Comparison of ENCODE assay signal across 33 cellular contexts in genomic region chr18:62245177-62245576, GRCh38.
"Had no signal": no experiment of that assay in that cellular context is flagged by ENCODE, and none has a peak within 500 bp of the region (broad histone marks: within the 10 kb centered on the region; RNA-seq: fewer than 3 reads in every experiment).

No MANE protein-coding gene starts in this region.

- H3K4me1 ChIP-seq: adrenal gland, breast epithelium had no signal

- ATAC-seq: activated CD8-positive, alpha-beta T cell treated with anti-CD3 and anti-CD28 coated beads for 36 hours; activated naive CD4-positive, alpha-beta T cell treated with anti-CD3 and anti-CD28 coated beads, Interleukin-2, amount 50 U/mL, for 72 hours; activated T-cell treated with anti-CD3 and anti-CD28 coated beads, Interleukin-2, amount 50 U/mL, for 4 hours; activated T-helper 17 cell treated with anti-CD3 and anti-CD28 coated beads, Interleukin-2, amount 50 U/mL, for 72 hours; body of pancreas had no signal

- DNase-seq: activated B cell treated with CpG ODN at 0.5 μM for 24 hours; activated CD4-positive, alpha-beta memory T cell treated with anti-CD3 and anti-CD28 coated beads for 36 hours; activated CD4-positive, alpha-beta T cell treated with anti-CD3 and anti-CD28 coated beads for 4 hours; activated CD4-positive, alpha-beta T cell treated with anti-CD3 and anti-CD28 coated beads, Interleukin-2, amount 10 ng/mL, durations not matched to agents 24 days and 14 days; activated CD4-positive, alpha-beta T cell treated with anti-CD3 and anti-CD28 coated beads, Interleukin-2, amount 50 U/mL, for 1 hour; activated CD4-positive, alpha-beta T cell treated with anti-CD3 and anti-CD28 coated beads, Interleukin-2, amount 50 U/mL, for 4 hours; activated CD4-positive, CD25-positive, alpha-beta regulatory T cell treated with anti-CD3 and anti-CD28 coated beads, Interleukin-2, amount 50 U/mL, for 72 hours; activated CD8-positive, alpha-beta memory T cell treated with anti-CD3 and anti-CD28 coated beads, Interleukin-2, amount 50 U/mL, for 4 hours; activated CD8-positive, alpha-beta T cell treated with anti-CD3 and anti-CD28 coated beads for 36 hours; activated effector memory CD4-positive, alpha-beta T cell treated with anti-CD3 and anti-CD28 coated beads, Interleukin-2, amount 50 U/mL, for 16 hours; activated gamma-delta T cell treated with Interleukin-2 at 50 U/mL for 16 hours; activated naive CD4-positive, alpha-beta T cell; activated naive CD4-positive, alpha-beta T cell treated with anti-CD3 and anti-CD28 coated beads for 36 hours; activated naive CD4-positive, alpha-beta T cell treated with anti-CD3 and anti-CD28 coated beads, Interleukin-2, amount 50 U/mL, for 16 hours; activated naive CD8-positive, alpha-beta T cell treated with anti-CD3 and anti-CD28 coated beads, Interleukin-2, amount 10 ng/mL, durations not matched to agents 7 days and 5 days; activated T-cell treated with anti-CD3 and anti-CD28 coated beads for 4 hours; activated T-cell treated with anti-CD3 and anti-CD28 coated beads, Interleukin-2, amount 50 U/mL, for 1 hour; activated T-cell treated with anti-CD3 and anti-CD28 coated beads, Interleukin-2, amount 50 U/mL, for 4 hours; adrenal gland; amniotic stem cell; aorta; body of pancreas; brain microvascular endothelial cell; central memory CD4-positive, alpha-beta T cell; T-helper 1 cell; T-helper 9 cell had no signal

- H3K4me1 Mint-ChIP-seq: activated B cell treated with CpG ODN at 0.5 μM for 24 hours; activated CD4-positive, alpha-beta T cell treated with anti-CD3 and anti-CD28 coated beads, Interleukin-2, amount 10 ng/mL, durations not matched to agents 24 days and 14 days; activated naive CD8-positive, alpha-beta T cell treated with anti-CD3 and anti-CD28 coated beads, Interleukin-2, amount 10 ng/mL, durations not matched to agents 7 days and 5 days; activated T-helper 17 cell treated with anti-CD3 and anti-CD28 coated beads, Interleukin-2, amount 50 U/mL, for 72 hours had no signal

- H3K4me3 Mint-ChIP-seq: activated B cell treated with CpG ODN at 0.5 μM for 24 hours; activated CD4-positive, alpha-beta memory T cell treated with anti-CD3 and anti-CD28 coated beads for 36 hours; activated CD4-positive, alpha-beta T cell treated with anti-CD3 and anti-CD28 coated beads, Interleukin-2, amount 10 ng/mL, durations not matched to agents 24 days and 14 days; activated CD8-positive, alpha-beta T cell treated with anti-CD3 and anti-CD28 coated beads for 36 hours; activated naive CD4-positive, alpha-beta T cell treated with anti-CD3 and anti-CD28 coated beads for 36 hours; activated naive CD8-positive, alpha-beta T cell treated with anti-CD3 and anti-CD28 coated beads, Interleukin-2, amount 10 ng/mL, durations not matched to agents 7 days and 5 days; activated T-cell treated with anti-CD3 and anti-CD28 coated beads, Interleukin-2, amount 50 U/mL, for 4 hours; activated T-helper 1 cell treated with anti-CD3 and anti-CD28 coated beads, Interleukin-12 subunit alpha, Interleukin-12 subunit beta, Interleukin-2, Interleukin-4 antibody, amounts not matched to agents 30 ng/mL and 10 ng/mL and 1 ng/mL, durations not matched to agents 14 hours and 24 hours and 36 hours; activated T-helper 17 cell treated with anti-CD3 and anti-CD28 coated beads, Interleukin-2, amount 50 U/mL, for 72 hours; T-helper 1 cell treated with Interleukin-12 subunit alpha and Interleukin-12 subunit beta and Interleukin-4 antibody, amounts not matched to agents 30 μg/mL and 1 μg/mL, for 36 hours; T-helper 2 cell treated with Interferon-gamma antibody and Interleukin-4, amounts not matched to agents 5 μg/mL and 100 μg/mL, for 36 hours had no signal

- H3K4me3 ChIP-seq: adrenal gland, body of pancreas, breast epithelium had no signal

- H3K9me3 ChIP-seq: adrenal gland, body of pancreas, breast epithelium had no signal

- H3K9me3 Mint-ChIP-seq: activated B cell treated with CpG ODN at 0.5 μM for 24 hours; activated CD4-positive, alpha-beta memory T cell treated with anti-CD3 and anti-CD28 coated beads for 36 hours; activated CD4-positive, alpha-beta T cell treated with anti-CD3 and anti-CD28 coated beads, Interleukin-2, amount 10 ng/mL, durations not matched to agents 24 days and 14 days; activated CD8-positive, alpha-beta T cell treated with anti-CD3 and anti-CD28 coated beads for 36 hours; activated naive CD4-positive, alpha-beta T cell treated with anti-CD3 and anti-CD28 coated beads for 36 hours; activated naive CD4-positive, alpha-beta T cell treated with anti-CD3 and anti-CD28 coated beads, Interleukin-2, amount 50 U/mL, for 72 hours; activated naive CD8-positive, alpha-beta T cell treated with anti-CD3 and anti-CD28 coated beads, Interleukin-2, amount 10 ng/mL, durations not matched to agents 7 days and 5 days; activated T-cell treated with anti-CD3 and anti-CD28 coated beads, Interleukin-2, amount 50 U/mL, for 4 hours; activated T-helper 1 cell treated with anti-CD3 and anti-CD28 coated beads, Interleukin-12 subunit alpha, Interleukin-12 subunit beta, Interleukin-2, Interleukin-4 antibody, amounts not matched to agents 30 ng/mL and 10 ng/mL and 1 ng/mL, durations not matched to agents 14 hours and 24 hours and 36 hours; activated T-helper 17 cell treated with anti-CD3 and anti-CD28 coated beads, Interleukin-2, amount 50 U/mL, for 72 hours; T-helper 1 cell treated with Interleukin-12 subunit alpha and Interleukin-12 subunit beta and Interleukin-4 antibody, amounts not matched to agents 30 μg/mL and 1 μg/mL, for 36 hours; T-helper 2 cell treated with Interferon-gamma antibody and Interleukin-4, amounts not matched to agents 5 μg/mL and 100 μg/mL, for 36 hours had no signal

- H3K27me3 Mint-ChIP-seq: activated B cell treated with CpG ODN at 0.5 μM for 24 hours; activated CD4-positive, alpha-beta memory T cell treated with anti-CD3 and anti-CD28 coated beads for 36 hours; activated CD4-positive, alpha-beta T cell treated with anti-CD3 and anti-CD28 coated beads, Interleukin-2, amount 10 ng/mL, durations not matched to agents 24 days and 14 days; activated CD8-positive, alpha-beta T cell treated with anti-CD3 and anti-CD28 coated beads for 36 hours; activated naive CD8-positive, alpha-beta T cell treated with anti-CD3 and anti-CD28 coated beads, Interleukin-2, amount 10 ng/mL, durations not matched to agents 7 days and 5 days; activated T-helper 17 cell treated with anti-CD3 and anti-CD28 coated beads, Interleukin-2, amount 50 U/mL, for 72 hours had no signal

- H3K36me3 Mint-ChIP-seq: activated naive CD4-positive, alpha-beta T cell treated with anti-CD3 and anti-CD28 coated beads, Interleukin-2, amount 50 U/mL, for 72 hours had no signal

- H3K27me3 ChIP-seq: adrenal gland, body of pancreas, brain microvascular endothelial cell, breast epithelium had no signal

- H3K36me3 ChIP-seq: breast epithelium had no signal

- H3K27ac ChIP-seq: adrenal gland, body of pancreas, brain microvascular endothelial cell, breast epithelium, VCaP had no signal

- H3K27ac Mint-ChIP-seq: activated B cell treated with CpG ODN at 0.5 μM for 24 hours; activated CD4-positive, alpha-beta memory T cell treated with anti-CD3 and anti-CD28 coated beads for 36 hours; activated CD4-positive, alpha-beta T cell treated with anti-CD3 and anti-CD28 coated beads, Interleukin-2, amount 10 ng/mL, durations not matched to agents 24 days and 14 days; activated CD8-positive, alpha-beta T cell treated with anti-CD3 and anti-CD28 coated beads for 36 hours; activated naive CD4-positive, alpha-beta T cell treated with anti-CD3 and anti-CD28 coated beads for 36 hours; activated naive CD4-positive, alpha-beta T cell treated with anti-CD3 and anti-CD28 coated beads, Interleukin-2, amount 50 U/mL, for 72 hours; activated naive CD8-positive, alpha-beta T cell treated with anti-CD3 and anti-CD28 coated beads, Interleukin-2, amount 10 ng/mL, durations not matched to agents 7 days and 5 days; activated T-helper 1 cell treated with anti-CD3 and anti-CD28 coated beads, Interleukin-12 subunit alpha, Interleukin-12 subunit beta, Interleukin-2, Interleukin-4 antibody, amounts not matched to agents 30 ng/mL and 10 ng/mL and 1 ng/mL, durations not matched to agents 14 hours and 24 hours and 36 hours; activated T-helper 17 cell treated with anti-CD3 and anti-CD28 coated beads, Interleukin-2, amount 50 U/mL, for 72 hours; T-helper 1 cell treated with Interleukin-12 subunit alpha and Interleukin-12 subunit beta and Interleukin-4 antibody, amounts not matched to agents 30 μg/mL and 1 μg/mL, for 36 hours; T-helper 2 cell treated with Interferon-gamma antibody and Interleukin-4, amounts not matched to agents 5 μg/mL and 100 μg/mL, for 36 hours had no signal
